ENCODE assay signal across 8 cellular contexts in genomic region chr4:38856046-38856445, GRCh38. TPM values are rescaled to one million over a fixed set of nuclear protein-coding genes. Genes with fewer than 3 reads are reported as not detected.
DNase-seq lines count a peak whose midpoint lies in the region; ATAC-seq and TF ChIP-seq lines count a peak whose summit lies in the region.

No MANE protein-coding gene starts in this region.

- no peak for TF ChIP-seq CTCF in fibroblast of villous mesenchyme (IDR thresholded peaks at IDR 0.05; ENCODE audit: insufficient read depth, low read depth, low read length)

- peak overlapping the region; percentile 18 for H3K27ac ChIP-seq in substantia nigra (ENCODE audit: low read depth, low read length, poor library complexity, severe bottlenecking)

- peak overlapping the region; percentile 21 for H3K4me3 ChIP-seq in fibroblast of villous mesenchyme (ENCODE audit: low read depth, low read length)

- no peak for ATAC-seq in HG02885 (IDR thresholded peaks at IDR 0.05; ENCODE audit: poor library complexity, unreplicated experiment)

- DNase-seq in SKM-1 treated with dmso at 0.1 percent for 144 hours (lab: John Stamatoyannopoulos, UW; ENCODE audit: unreplicated experiment) = peak; percentile 36
- DNase-seq in SKM-1 (lab: John Stamatoyannopoulos, UW; ENCODE audit: unreplicated experiment) = no peak
- DNase-seq in RKO (ENCODE audit: low spot score) = peak; percentile 60
- no peak for DNase-seq in fibroblast of villous mesenchyme (ENCODE audit: low read depth)
- no peak for DNase-seq in substantia nigra (lab: John Stamatoyannopoulos, UW)
- no peak for DNase-seq in SW480 (ENCODE audit: low spot score)
- DNase-seq in NCI-H1105 (lab: John Stamatoyannopoulos, UW) = no peak

RNA-seq across cellular contexts. Expression of gene TLR6, which starts 0.6 kb away (rescaled TPM):
- 2.3 and 3.0 TPM in 2 replicates for total RNA-seq in fibroblast of villous mesenchyme

RNA-seq across cellular contexts. Expression of gene FAM114A1, which starts 11.6 kb away (rescaled TPM):
- 426 and 471 TPM in 2 replicates for total RNA-seq in fibroblast of villous mesenchyme

RNA-seq across cellular contexts. Expression of gene TLR1, which starts 51.5 kb away (rescaled TPM):
- 0.32 and 0.86 TPM in 2 replicates for total RNA-seq in fibroblast of villous mesenchyme

Comparison
In these comparisons a context has a peak if more than half of its experiments do, and no peak if none do; other contexts are left out.
1. DNase-seq: peak in SKM-1 treated with dmso at 0.1 percent for 144 hours (single experiment) and RKO (single experiment); none in SKM-1 (single experiment), fibroblast of villous mesenchyme (single experiment), substantia nigra (0 of 49), SW480 (single experiment) and NCI-H1105 (single experiment).